ENCODE assay signal across 18 cellular contexts in genomic region chr1:47644216-47644581, GRCh38.
DNase-seq lines count a peak whose midpoint lies in the region; ATAC-seq and TF ChIP-seq lines count a peak whose summit lies in the region.
"Had no signal": no experiment of that assay in that cellular context is flagged by ENCODE, and none has a peak within 500 bp of the region (broad histone marks: within the 10 kb centered on the region; RNA-seq: fewer than 3 reads in every experiment).

No MANE protein-coding gene starts in this region.

- H3K27me3 Mint-ChIP-seq in HFFc6 (ENCODE audit: insufficient read depth), result peaks cover 43% of the 10 kb centered on the region

- no peak overlapping the region for H3K9ac ChIP-seq in parathyroid adenoma

- no peak overlapping the region for H3K4me2 ChIP-seq in parathyroid adenoma (ENCODE audit: low read length)

- ATAC-seq in GM21526 (IDR thresholded peaks at IDR 0.05; ENCODE audit: low FRiP score, unreplicated experiment), result no peak
- ATAC-seq: naive thymus-derived CD4-positive, alpha-beta T cell had no signal

- H3K4me3 ChIP-seq in AG10803 (ENCODE audit: low read length) (no peak overlapping the region), parathyroid adenoma (ENCODE audit: low read depth, low read length) (no peak overlapping the region), dorsolateral prefrontal cortex (no peak overlapping the region)
- H3K4me3 ChIP-seq: esophagus squamous epithelium, MG63 had no signal

- H3K9me3 Mint-ChIP-seq in HFFc6, result no peaks in the 10 kb centered on the region
- H3K9me3 Mint-ChIP-seq: naive thymus-derived CD4-positive, alpha-beta T cell; stimulated activated naive CD8-positive, alpha-beta T cell treated with anti-CD3 and anti-CD28 coated beads, Interleukin-15, Interleukin-2, amounts not matched to agents 100 ng/mL and 50 ng/mL, for 24 hours had no signal

- intact Hi-C loops in dorsolateral prefrontal cortex (cut with DNase I), result no loop called here

- H3K27ac Mint-ChIP-seq in HFFc6, result no peak overlapping the region
- H3K27ac Mint-ChIP-seq: naive thymus-derived CD4-positive, alpha-beta T cell; stimulated activated naive CD8-positive, alpha-beta T cell treated with anti-CD3 and anti-CD28 coated beads, Interleukin-15, Interleukin-2, amounts not matched to agents 100 ng/mL and 50 ng/mL, for 24 hours had no signal

- no peaks in the 10 kb centered on the region for H3K79me2 ChIP-seq in parathyroid adenoma

- TF ChIP-seq CTCF in AG10803 (conservative IDR thresholded peaks at IDR 0.05; ENCODE audit: low read length) (no peak), HFFc6 (IDR thresholded peaks at IDR 0.05) (no peak), parathyroid adenoma (IDR thresholded peaks at IDR 0.05) (no peak), dorsolateral prefrontal cortex (IDR thresholded peaks at IDR 0.05 in 54 of 56, conservative IDR thresholded peaks at IDR 0.05 in 2 of 56; ENCODE audit: low read depth in 1 of 56, partially characterized antibody in 56 of 56) (no peak)

- H3K9me3 ChIP-seq in parathyroid adenoma (ENCODE audit: control insufficient read depth, low read length), result no peaks in the 10 kb centered on the region
- H3K9me3 ChIP-seq: esophagus squamous epithelium, MG63 had no signal

- H3K4me1 Mint-ChIP-seq in HFFc6 (ENCODE audit: low read depth), result peaks cover 8% of the 10 kb centered on the region; the same call in 1 of the 2 replicates

- H3K36me3 ChIP-seq in parathyroid adenoma (ENCODE audit: control insufficient read depth, insufficient read depth, low read length), result no peaks in the 10 kb centered on the region
- H3K36me3 ChIP-seq: esophagus squamous epithelium, MG63 had no signal

- no peaks in the 10 kb centered on the region for H3K4me1 ChIP-seq in parathyroid adenoma

- H3K4me3 Mint-ChIP-seq in HFFc6, result no peak overlapping the region
- H3K4me3 Mint-ChIP-seq: naive thymus-derived CD4-positive, alpha-beta T cell; stimulated activated naive CD8-positive, alpha-beta T cell treated with anti-CD3 and anti-CD28 coated beads, Interleukin-15, Interleukin-2, amounts not matched to agents 100 ng/mL and 50 ng/mL, for 24 hours had no signal

- H3K27ac ChIP-seq in parathyroid adenoma, result no peak overlapping the region
- H3K27ac ChIP-seq in dorsolateral prefrontal cortex, result peak overlapping the region in 2 of 59 donors; percentile 13 to 20

- DNase-seq in AG10803 (ENCODE audit: low read depth), result peak; percentile 28
- peak; percentile 26 for DNase-seq in HFFc6
- DNase-seq in fibroblast of peridontal ligament (ENCODE audit: extremely low read depth), result peak; percentile 16
- no peak for DNase-seq in activated effector memory CD4-positive, alpha-beta T cell treated with Interleukin-2 at 50 U/mL for 16 hours
- DNase-seq in dorsolateral prefrontal cortex, result no peak
- no peak for DNase-seq in NCI-H2196 treated with DMSO at 0.1 percent for 48 hours (lab: John Stamatoyannopoulos, UW; ENCODE audit: unreplicated experiment)
- DNase-seq: activated gamma-delta T cell; effector CD4-positive, alpha-beta T cell; esophagus squamous epithelium; MG63; naive thymus-derived CD4-positive, alpha-beta T cell; NCI-H187; NCI-H510A; SHP77 treated with DMSO at 0.1 percent for 48 hours; T1000 had no signal

- H3K27me3 ChIP-seq in parathyroid adenoma (ENCODE audit: control insufficient read depth, insufficient read depth, low read length), result no peaks in the 10 kb centered on the region
- peaks cover 0 to 5% (median 0%) of the 10 kb centered on the region in 45 donors for H3K27me3 ChIP-seq in dorsolateral prefrontal cortex
- H3K27me3 ChIP-seq: MG63 had no signal

- no peaks in the 10 kb centered on the region for H3K36me3 Mint-ChIP-seq in HFFc6 (ENCODE audit: low read depth)
- H3K36me3 Mint-ChIP-seq: naive thymus-derived CD4-positive, alpha-beta T cell had no signal

- H2AFZ ChIP-seq in parathyroid adenoma, result peak overlapping the region; percentile 6

Comparison
In these comparisons a context has a peak if more than half of its experiments do, and no peak if none do; other contexts are left out.
1. DNase-seq: peak in AG10803 (single experiment), HFFc6 (single experiment) and fibroblast of peridontal ligament (single experiment); none in activated effector memory CD4-positive, alpha-beta T cell treated with Interleukin-2 at 50 U/mL for 16 hours (single experiment), dorsolateral prefrontal cortex (0 of 10) and NCI-H2196 treated with DMSO at 0.1 percent for 48 hours (single experiment).